Comparison of ENCODE assay signal across 24 cellular contexts in the genomic region with DNA sequence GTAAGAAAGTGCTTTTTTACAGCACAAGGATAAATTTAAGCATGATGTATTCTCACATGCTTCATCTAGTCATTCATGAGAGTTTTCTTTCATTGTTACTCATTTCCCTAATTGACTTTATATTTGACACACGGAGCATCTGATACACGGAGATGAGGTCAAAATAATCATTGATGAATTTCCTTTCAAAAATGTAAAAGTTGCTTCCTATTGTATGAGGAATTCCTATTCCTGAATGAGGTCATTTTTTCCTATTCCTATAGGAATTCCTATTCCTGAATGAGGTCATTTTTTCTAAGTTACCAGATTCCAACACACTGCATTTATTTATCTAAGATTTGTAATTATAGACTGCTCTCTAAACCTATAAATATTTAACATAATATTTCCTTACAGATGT.
DNase-seq lines count a peak whose midpoint lies in the region; ATAC-seq, FAIRE-seq and TF ChIP-seq lines count a peak whose summit lies in the region.
"Had no signal": no experiment of that assay in that cellular context is flagged by ENCODE, and none has a peak within 500 bp of the region (broad histone marks: within the 10 kb centered on the region; RNA-seq: fewer than 3 reads in every experiment).

No MANE protein-coding gene starts in this region.

- ATAC-seq in HepG2 (no peak), right lobe of liver (no peak), HG03175 (IDR thresholded peaks at IDR 0.05; ENCODE audit: unreplicated experiment) (no peak), HG02588 (IDR thresholded peaks at IDR 0.05; ENCODE audit: unreplicated experiment) (no peak)
- ATAC-seq: A549; activated naive CD4-positive, alpha-beta T cell treated with anti-CD3 and anti-CD28 coated beads, Interleukin-2, amount 50 U/mL, for 72 hours; activated T-cell treated with anti-CD3 and anti-CD28 coated beads, Interleukin-2, amount 50 U/mL, for 72 hours; mucosa of descending colon; stimulated activated naive CD8-positive, alpha-beta T cell treated with anti-CD3 and anti-CD28 coated beads, Interleukin-15, Interleukin-2, amounts not matched to agents 100 U/mL and 50 U/mL, for 24 hours had no signal

- no peak for FAIRE-seq in HepG2 (lab: Jason Lieb, UNC)
- FAIRE-seq: A549, H54 had no signal

- TF ChIP-seq EP300 in HepG2 (IDR thresholded peaks at IDR 0.05; ENCODE audit: low read depth in 2 of 2, low read length in 2 of 2) (no peak), HepG2 (CRISPR knock-in tag; IDR thresholded peaks at IDR 0.05; ENCODE audit: borderline replicate concordance) (no peak)

- WGBS in HepG2 (ENCODE audit: low lambda C conversion rate) = 12% methylated on average over 2 of the region's 2 CpGs
- 50% methylated on average over 2 of the region's 2 CpGs for WGBS in right lobe of liver (ENCODE audit: insufficient coverage, low coverage, low lambda C conversion rate, missing lambda C conversion rate)
- WGBS in testis, 2 donors = 82 to 90% methylated on average over 2 of the region's 2 CpGs

- DNase-seq in HepG2 (ENCODE audit: low spot score) = no peak
- no peak for DNase-seq in right lobe of liver
- DNase-seq in adipocyte (ENCODE audit: low read depth) = peak; percentile 25
- peak; percentile 23 for DNase-seq in fibroblast of pulmonary artery (ENCODE audit: low read depth)
- DNase-seq in stromal cell of bone marrow (ENCODE audit: low read depth) = peak; percentile 42
- no peak for DNase-seq in testis
- DNase-seq: activated CD4-positive, CD25-positive, alpha-beta regulatory T cell; activated CD8-positive, alpha-beta memory T cell treated with anti-CD3 and anti-CD28 coated beads for 24 hours; activated T-cell treated with anti-CD3 and anti-CD28 coated beads, Interleukin-2, amount 50 U/mL, for 72 hours; brain microvascular endothelial cell; CD8-positive, alpha-beta memory T cell; DMS79; esophagus squamous epithelium; Karpas-422; mucosa of descending colon; NCI-H1092; NCI-H2107; NCI-H524; stimulated activated naive CD8-positive, alpha-beta T cell treated with anti-CD3 and anti-CD28 coated beads, Interleukin-15, Interleukin-2, amounts not matched to agents 100 U/mL and 50 U/mL, for 24 hours had no signal

- H3K9me3 ChIP-seq in HepG2 (ENCODE audit: low read length) (no peaks in the 10 kb centered on the region), right lobe of liver (no peaks in the 10 kb centered on the region), adipocyte (ENCODE audit: control insufficient read depth, low read length) (no peaks in the 10 kb centered on the region), testis (no peaks in the 10 kb centered on the region)
- H3K9me3 ChIP-seq: A549, esophagus squamous epithelium, mucosa of descending colon had no signal

- H3K4me2 ChIP-seq in HepG2 (ENCODE audit: low read depth, low read length) = no peak overlapping the region
- H3K4me2 ChIP-seq: A549 had no signal

- CTCF ChIA-PET in HepG2 (lab: Yijun Ruan, JAX; ENCODE audit: low intra/inter-chr PET ratio, low total read pairs) = no interaction called here

- no peak for TF ChIP-seq RAD21 in HepG2 (CRISPR knock-in tag; IDR thresholded peaks at IDR 0.05)

- no peak overlapping the region for H2AFZ ChIP-seq in HepG2 (ENCODE audit: low read length)

- no peak for TF ChIP-seq POLR2A in HepG2 (IDR thresholded peaks at IDR 0.05; ENCODE audit: insufficient read depth in 1 of 2, low read depth in 2 of 2, low read length in 2 of 2)
- no peak for TF ChIP-seq POLR2A in right lobe of liver (IDR thresholded peaks at IDR 0.05)
- TF ChIP-seq POLR2A in testis (IDR thresholded peaks at IDR 0.05) = no peak

- intact Hi-C loops in HepG2 (cut with micrococcal nuclease; ENCODE audit: unreplicated experiment) = no loop called here
- intact Hi-C loops in right lobe of liver (cut with DNase I) = no loop called here
- intact Hi-C loops in testis (cut with DNase I; ENCODE audit: low total_unique reads) = no loop called here

- TF ChIP-seq CTCF in HepG2 (CRISPR knock-in tag; IDR thresholded peaks at IDR 0.05) (no peak), right lobe of liver (IDR thresholded peaks at IDR 0.05) (no peak), fibroblast of pulmonary artery (IDR thresholded peaks at IDR 0.05; ENCODE audit: low read length, missing control alignments) (no peak), testis (IDR thresholded peaks at IDR 0.05) (no peak)

- H3K79me2 ChIP-seq in HepG2 (ENCODE audit: insufficient read depth, low read length) = no peaks in the 10 kb centered on the region

- no peak overlapping the region for H3K9ac ChIP-seq in HepG2 (ENCODE audit: insufficient read depth, low read depth, low read length)
- H3K9ac ChIP-seq in adipocyte (ENCODE audit: low read length) = no peak overlapping the region

- H4K20me1 ChIP-seq in HepG2 (ENCODE audit: insufficient read depth, low read length) = no peaks in the 10 kb centered on the region

- H3K4me3 ChIP-seq in HepG2 (replicated peaks in 1 of 3; ENCODE audit: insufficient read depth in 1 of 3, low read depth in 2 of 3, low read length in 3 of 3) (no peak overlapping the region), right lobe of liver (no peak overlapping the region), adipocyte (ENCODE audit: low read length) (no peak overlapping the region), fibroblast of pulmonary artery (replicated peaks; ENCODE audit: low read depth, low read length) (no peak overlapping the region), testis (no peak overlapping the region)
- H3K4me3 ChIP-seq: A549, esophagus squamous epithelium, mucosa of descending colon had no signal

- no TSS peak for BruUV-seq in HepG2 (replicated peaks; lab: Mats Ljungman, UMichigan)

- H3K4me1 ChIP-seq in HepG2 (ENCODE audit: insufficient read depth, low read length) (no peaks in the 10 kb centered on the region), right lobe of liver (no peaks in the 10 kb centered on the region), adipocyte (ENCODE audit: control insufficient read depth, insufficient read depth, low read length) (no peaks in the 10 kb centered on the region), testis (no peaks in the 10 kb centered on the region)
- H3K4me1 ChIP-seq: A549, esophagus squamous epithelium had no signal

- H3K27me3 ChIP-seq in HepG2 (ENCODE audit: control insufficient read depth in 1 of 2, insufficient read depth in 2 of 2, low read length in 2 of 2) = no peaks in the 10 kb centered on the region; a peak in 1 of 5 replicates
- no peaks in the 10 kb centered on the region for H3K27me3 ChIP-seq in right lobe of liver
- no peaks in the 10 kb centered on the region for H3K27me3 ChIP-seq in adipocyte (replicated peaks; ENCODE audit: control insufficient read depth, insufficient read depth, low read length)
- H3K27me3 ChIP-seq in testis = no peaks in the 10 kb centered on the region
- H3K27me3 ChIP-seq: brain microvascular endothelial cell, esophagus squamous epithelium had no signal

- no peaks in the 10 kb centered on the region for H3K36me3 ChIP-seq in HepG2 (replicated peaks in 1 of 2; ENCODE audit: control insufficient read depth in 1 of 2, insufficient read depth in 2 of 2, low read length in 2 of 2)
- H3K36me3 ChIP-seq in right lobe of liver = no peaks in the 10 kb centered on the region
- no peaks in the 10 kb centered on the region for H3K36me3 ChIP-seq in adipocyte (ENCODE audit: control insufficient read depth, insufficient read depth, low read length, severe bottlenecking)
- no peaks in the 10 kb centered on the region for H3K36me3 ChIP-seq in testis (ENCODE audit: low read depth, missing control alignments)
- H3K36me3 ChIP-seq: brain microvascular endothelial cell, esophagus squamous epithelium had no signal

- H3K27ac ChIP-seq in HepG2 (ENCODE audit: extremely low read length, insufficient read depth, low read length) = no peak overlapping the region
- H3K27ac ChIP-seq in right lobe of liver = no peak overlapping the region
- no peak overlapping the region for H3K27ac ChIP-seq in testis
- H3K27ac ChIP-seq: A549, brain microvascular endothelial cell, esophagus squamous epithelium had no signal

- in situ Hi-C loops in HepG2 (cut with HindIII; ENCODE audit: extremely low pct_ligation_motif_present, low pct_unique_long_range_greater_than_20kb) = no loop called here

- POLR2A ChIA-PET in HepG2 (lab: Yijun Ruan, JAX) = no interaction called here

TF ChIP-seq in HepG2, 621 proteins besides CTCF, POLR2A, EP300 and RAD21:
- no peak for TF ChIP-seq ZNF569 (CRISPR knock-in tag; IDR thresholded peaks at IDR 0.05; ENCODE audit: borderline replicate concordance)
- no peak for TF ChIP-seq ZNF766 (CRISPR knock-in tag; IDR thresholded peaks at IDR 0.05; ENCODE audit: borderline replicate concordance)
- TF ChIP-seq, protein P1, sequence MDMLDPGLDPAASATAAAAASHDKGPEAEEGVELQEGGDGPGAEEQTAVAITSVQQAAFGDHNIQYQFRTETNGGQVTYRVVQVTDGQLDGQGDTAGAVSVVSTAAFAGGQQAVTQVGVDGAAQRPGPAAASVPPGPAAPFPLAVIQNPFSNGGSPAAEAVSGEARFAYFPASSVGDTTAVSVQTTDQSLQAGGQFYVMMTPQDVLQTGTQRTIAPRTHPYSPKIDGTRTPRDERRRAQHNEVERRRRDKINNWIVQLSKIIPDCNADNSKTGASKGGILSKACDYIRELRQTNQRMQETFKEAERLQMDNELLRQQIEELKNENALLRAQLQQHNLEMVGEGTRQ (IDR thresholded peaks at IDR 0.05; ENCODE audit: low read depth, low read length) = no peak
- TF ChIP-seq, protein P1 (CRISPR knock-in tag; IDR thresholded peaks at IDR 0.05; ENCODE audit: borderline replicate concordance) = no peak
- no peak for TF ChIP-seq ZKSCAN5 (CRISPR knock-in tag; IDR thresholded peaks at IDR 0.05)
- no peak for TF ChIP-seq RBFOX2 (IDR thresholded peaks at IDR 0.05; ENCODE audit: low read depth, low read length)
- peak; percentile 64; the same call in 1 of the 2 replicates for TF ChIP-seq ATF7 (IDR thresholded peaks at IDR 0.05)
- TF ChIP-seq ATF7 (CRISPR knock-in tag; IDR thresholded peaks at IDR 0.05) = no peak

Comparison
In these comparisons a context has a peak if more than half of its experiments do, and no peak if none do; other contexts are left out.
1. DNase-seq: peak in adipocyte (single experiment), fibroblast of pulmonary artery (single experiment) and stromal cell of bone marrow (single experiment); none in HepG2 (single experiment), right lobe of liver (0 of 3) and testis (single experiment).